1 cellular context compared by ENCODE assay signal in the genomic region with DNA sequence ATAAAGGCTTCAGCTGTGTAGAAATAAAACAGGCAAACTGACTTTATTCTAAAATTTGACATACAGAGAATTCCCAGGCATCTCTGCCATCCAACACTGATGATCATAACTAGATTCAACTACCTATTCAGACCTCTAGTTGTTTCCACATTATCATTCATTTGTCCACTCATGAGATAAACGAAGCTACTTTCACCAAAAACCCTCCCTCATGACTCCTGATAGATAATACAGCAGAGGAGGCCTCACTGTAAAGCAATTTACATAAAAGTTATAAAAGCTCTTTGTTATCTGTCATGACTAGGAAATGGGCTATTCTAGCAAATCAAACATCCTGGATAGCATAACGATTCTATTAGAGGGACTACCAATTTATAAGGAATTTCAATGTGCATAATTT.
TF ChIP-seq lines count a peak whose summit lies in the region.

No MANE protein-coding gene starts in this region.

TF ChIP-seq in HEK293, 187 proteins besides CTCF, POLR2A, EP300 and RAD21:
- TF ChIP-seq MEIS1 (CRISPR knock-in tag; IDR thresholded peaks at IDR 0.05; ENCODE audit: borderline replicate concordance): no peak
- TF ChIP-seq, protein P1, sequence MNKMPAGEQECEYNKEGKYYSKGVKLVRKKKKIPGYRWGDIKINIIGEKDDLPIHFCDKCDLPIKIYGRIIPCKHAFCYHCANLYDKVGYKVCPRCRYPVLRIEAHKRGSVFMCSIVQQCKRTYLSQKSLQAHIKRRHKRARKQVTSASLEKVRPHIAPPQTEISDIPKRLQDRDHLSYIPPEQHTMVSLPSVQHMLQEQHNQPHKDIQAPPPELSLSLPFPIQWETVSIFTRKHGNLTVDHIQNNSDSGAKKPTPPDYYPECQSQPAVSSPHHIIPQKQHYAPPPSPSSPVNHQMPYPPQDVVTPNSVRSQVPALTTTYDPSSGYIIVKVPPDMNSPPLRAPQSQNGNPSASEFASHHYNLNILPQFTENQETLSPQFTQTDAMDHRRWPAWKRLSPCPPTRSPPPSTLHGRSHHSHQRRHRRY (tag by site-specific recombination; IDR thresholded peaks at IDR 0.05): no peak
- no peak for TF ChIP-seq ZFP41 (tag by site-specific recombination; IDR thresholded peaks at IDR 0.05; ENCODE audit: borderline replicate concordance)
- TF ChIP-seq ZNF843 (tag by site-specific recombination; IDR thresholded peaks at IDR 0.05): no peak
- TF ChIP-seq ZNF433 (tag by site-specific recombination; IDR thresholded peaks at IDR 0.05; ENCODE audit: low read depth): no peak
- no peak for TF ChIP-seq TRIM28 (IDR thresholded peaks at IDR 0.05; ENCODE audit: borderline replicate concordance, low read length)
- no peak for TF ChIP-seq ZSCAN5A (tag by site-specific recombination; IDR thresholded peaks at IDR 0.05)
- no peak for TF ChIP-seq ZNF514 (tag by site-specific recombination; IDR thresholded peaks at IDR 0.05)
- no peak for TF ChIP-seq ZNF223 (tag by site-specific recombination; IDR thresholded peaks at IDR 0.05)
- TF ChIP-seq ZFP69B (tag by site-specific recombination; IDR thresholded peaks at IDR 0.05): no peak
- no peak for TF ChIP-seq ZNF341 (tag by site-specific recombination; IDR thresholded peaks at IDR 0.05; ENCODE audit: low read depth)
- TF ChIP-seq ZNF140 (tag by site-specific recombination; IDR thresholded peaks at IDR 0.05): no peak
TF ChIP-seq in HEK293: peak in this region for 0.
